17 cellular contexts compared by ENCODE assay signal in genomic region chr5:108418172-108418571, GRCh38. TPM values are rescaled to one million over a fixed set of nuclear protein-coding genes. Genes with fewer than 3 reads are reported as not detected.
A peak's percentile ranks its signal among the peaks of the same experiment; 100 is the strongest.
DNase-seq lines count a peak whose midpoint lies in the region; ATAC-seq, FAIRE-seq and TF ChIP-seq lines count a peak whose summit lies in the region.
"Had no signal": no experiment of that assay in that cellular context is flagged by ENCODE, and none has a peak within 500 bp of the region (broad histone marks: within the 10 kb centered on the region; RNA-seq: fewer than 3 reads in every experiment).

No MANE protein-coding gene starts in this region.

- no peaks in the 10 kb centered on the region for H3K36me3 ChIP-seq in right atrium auricular region

- H3K4me3 ChIP-seq in right atrium auricular region, result no peak overlapping the region

- ATAC-seq in Right ventricle myocardium inferior (peak; percentile 99), Right ventricle myocardium superior (ENCODE audit: poor library complexity) (peak; percentile 100)
- ATAC-seq: stimulated activated naive CD8-positive, alpha-beta T cell treated with anti-CD3 and anti-CD28 coated beads, Interleukin-15, amount 100 ng/mL, for 72 hours had no signal

- no peaks in the 10 kb centered on the region for H3K27me3 ChIP-seq in right atrium auricular region

- no peaks in the 10 kb centered on the region for H3K4me1 ChIP-seq in right atrium auricular region

- DNase-seq in Right ventricle myocardium inferior (ENCODE audit: missing footprints), result peak; percentile 73
- DNase-seq in right atrium auricular region (ENCODE audit: low spot score), result no peak
- peak; percentile 88 for DNase-seq in Right ventricle myocardium superior
- peak; percentile 33 for DNase-seq in myocyte (ENCODE audit: low read depth)
- no peak for DNase-seq in NCI-H524 (lab: John Stamatoyannopoulos, UW)
- no peak for DNase-seq in SHP77 treated with DMSO at 0.1 percent for 48 hours (lab: John Stamatoyannopoulos, UW)
- DNase-seq in GM19239 (ENCODE audit: insufficient read length, low spot score), result no peak
- DNase-seq in NCI-H1436 treated with DMSO at 0.1 percent for 48 hours (lab: John Stamatoyannopoulos, UW), result no peak
- DNase-seq: activated naive CD4-positive, alpha-beta T cell; DMS53; NCI-H1048; SHP77; stimulated activated naive CD8-positive, alpha-beta T cell treated with anti-CD3 and anti-CD28 coated beads, Interleukin-15, amount 100 ng/mL, for 72 hours had no signal

- H3K27ac ChIP-seq in right atrium auricular region, result no peak overlapping the region

- no peaks in the 10 kb centered on the region for H3K9me3 ChIP-seq in right atrium auricular region

- intact Hi-C loops in Right ventricle myocardium inferior (cut with DNase I), result no loop called here
- intact Hi-C loops in Right ventricle myocardium superior (cut with DNase I), result no loop called here

- no peak for TF ChIP-seq CTCF in right atrium auricular region (IDR thresholded peaks at IDR 0.05)

- FAIRE-seq in GM19239 (lab: Jason Lieb, UNC), result no peak
- FAIRE-seq: A204.1, astrocyte, GM12892, H54 had no signal

RNA-seq across cellular contexts. Expression of gene FBXL17, which starts 36.3 kb away (rescaled TPM):
- total RNA-seq in Right ventricle myocardium inferior, result 43.6 TPM
- total RNA-seq in right atrium auricular region, result 10 to 100 TPM; 16.1 to 31.7 TPM
- 44.0 TPM for total RNA-seq in Right ventricle myocardium superior
- 29.1 and 36.2 TPM in 2 replicates for total RNA-seq in myocyte
- 14.4 TPM for polyA plus RNA-seq in myocyte (2012)

Comparison
In these comparisons a context has a peak if more than half of its experiments do, and no peak if none do; other contexts are left out.
1. DNase-seq: peak in Right ventricle myocardium inferior (single experiment), Right ventricle myocardium superior (single experiment) and myocyte (single experiment); none in right atrium auricular region (single experiment), NCI-H524 (0 of 2), SHP77 treated with DMSO at 0.1 percent for 48 hours (single experiment), GM19239 (single experiment) and NCI-H1436 treated with DMSO at 0.1 percent for 48 hours (single experiment).